In genomic region chr11:2691991-2692841, GRCh38 we compare ENCODE assay signal across 11 cellular contexts. TPM values are rescaled to one million over a fixed set of nuclear protein-coding genes. Genes with fewer than 3 reads are reported as not detected.
DNase-seq lines count a peak whose midpoint lies in the region; ATAC-seq and TF ChIP-seq lines count a peak whose summit lies in the region.
"Had no signal": no experiment of that assay in that cellular context is flagged by ENCODE, and none has a peak within 500 bp of the region (broad histone marks: within the 10 kb centered on the region; RNA-seq: fewer than 3 reads in every experiment).

No MANE protein-coding gene starts in this region.

- H3K9ac ChIP-seq in smooth muscle cell (ENCODE audit: low read depth), result no peak overlapping the region

- TF ChIP-seq CTCF in epithelial cell of proximal tubule (conservative IDR thresholded peaks at IDR 0.05; ENCODE audit: low read depth, low read length) (peak; percentile 69), smooth muscle cell (IDR thresholded peaks at IDR 0.05; ENCODE audit: borderline replicate concordance, insufficient read depth, poor library complexity, severe bottlenecking) (peak; percentile 37)

- H3F3A ChIP-seq in smooth muscle cell (ENCODE audit: low read depth), result no peaks in the 10 kb centered on the region

- no peaks in the 10 kb centered on the region for H3K9me3 ChIP-seq in smooth muscle cell (replicated peaks; ENCODE audit: low read depth)

- H3K36me3 ChIP-seq in smooth muscle cell (ENCODE audit: low read depth), result no peaks in the 10 kb centered on the region

- ATAC-seq in HG03097 (IDR thresholded peaks at IDR 0.05; ENCODE audit: low FRiP score, unreplicated experiment), result no peak
- ATAC-seq: activated T-cell treated with anti-CD3 and anti-CD28 coated beads, Interleukin-2, amount 50 U/mL, for 72 hours had no signal

- no peak overlapping the region for H2AFZ ChIP-seq in smooth muscle cell (ENCODE audit: low read depth)

- no peak overlapping the region for H3K27ac ChIP-seq in smooth muscle cell (ENCODE audit: low read depth)

- peaks cover 100% of the 10 kb centered on the region for H4K20me1 ChIP-seq in smooth muscle cell (ENCODE audit: low read depth)

- peak overlapping the region; percentile 35 for H3K4me2 ChIP-seq in smooth muscle cell

- no peak overlapping the region for H3K4me3 ChIP-seq in epithelial cell of proximal tubule (ENCODE audit: low read depth, low read length)
- H3K4me3 ChIP-seq in smooth muscle cell, result no peak overlapping the region

- H3K4me1 ChIP-seq in smooth muscle cell (ENCODE audit: low read depth), result peaks cover 49% of the 10 kb centered on the region

- peaks cover 100% of the 10 kb centered on the region for H3K79me2 ChIP-seq in smooth muscle cell (ENCODE audit: low read depth)

- no peaks in the 10 kb centered on the region for H3K27me3 ChIP-seq in smooth muscle cell (ENCODE audit: low read depth)

- 82% methylated on average over 3 of the region's 3 CpGs for WGBS in smooth muscle cell (ENCODE audit: low lambda C conversion rate)

- DNase-seq in NCI-H524 (lab: John Stamatoyannopoulos, UW) (peak; percentile 10 to 35), NCI-H524 treated with DMSO at 0.1 percent for 48 hours (lab: John Stamatoyannopoulos, UW) (no peak), NCI-H2196 treated with DMSO at 0.1 percent for 48 hours (lab: John Stamatoyannopoulos, UW; ENCODE audit: unreplicated experiment) (peak; percentile 17), epithelial cell of proximal tubule (ENCODE audit: low read depth) (no peak), smooth muscle cell (lab: John Stamatoyannopoulos, UW; ENCODE audit: unreplicated experiment) (no peak), NCI-H446 (lab: John Stamatoyannopoulos, UW) (no peak), SIG-M5 (lab: John Stamatoyannopoulos, UW) (no peak)
- DNase-seq: ACHN; activated T-cell treated with anti-CD3 and anti-CD28 coated beads, Interleukin-2, amount 50 U/mL, for 72 hours; NCI-H748 treated with DMSO at 0.1 percent for 48 hours had no signal

RNA-seq across cellular contexts. Expression of gene KCNQ1OT1, which starts 7.6 kb away (rescaled TPM):
- total RNA-seq in epithelial cell of proximal tubule (0.14 and 0.63 TPM in 2 replicates), smooth muscle cell (9.8 and 12.3 TPM in 2 replicates)
- polyA plus RNA-seq in smooth muscle cell, result 1.6 and 4.6 TPM in 2 replicates

Comparison
In these comparisons a context has a peak if more than half of its experiments do, and no peak if none do; other contexts are left out.
1. DNase-seq: peak in NCI-H524 (2 of 2) and NCI-H2196 treated with DMSO at 0.1 percent for 48 hours (single experiment); none in NCI-H524 treated with DMSO at 0.1 percent for 48 hours (single experiment), epithelial cell of proximal tubule (single experiment), smooth muscle cell (single experiment), NCI-H446 (0 of 2) and SIG-M5 (single experiment).